24 cellular contexts compared by ENCODE assay signal in the genomic region with DNA sequence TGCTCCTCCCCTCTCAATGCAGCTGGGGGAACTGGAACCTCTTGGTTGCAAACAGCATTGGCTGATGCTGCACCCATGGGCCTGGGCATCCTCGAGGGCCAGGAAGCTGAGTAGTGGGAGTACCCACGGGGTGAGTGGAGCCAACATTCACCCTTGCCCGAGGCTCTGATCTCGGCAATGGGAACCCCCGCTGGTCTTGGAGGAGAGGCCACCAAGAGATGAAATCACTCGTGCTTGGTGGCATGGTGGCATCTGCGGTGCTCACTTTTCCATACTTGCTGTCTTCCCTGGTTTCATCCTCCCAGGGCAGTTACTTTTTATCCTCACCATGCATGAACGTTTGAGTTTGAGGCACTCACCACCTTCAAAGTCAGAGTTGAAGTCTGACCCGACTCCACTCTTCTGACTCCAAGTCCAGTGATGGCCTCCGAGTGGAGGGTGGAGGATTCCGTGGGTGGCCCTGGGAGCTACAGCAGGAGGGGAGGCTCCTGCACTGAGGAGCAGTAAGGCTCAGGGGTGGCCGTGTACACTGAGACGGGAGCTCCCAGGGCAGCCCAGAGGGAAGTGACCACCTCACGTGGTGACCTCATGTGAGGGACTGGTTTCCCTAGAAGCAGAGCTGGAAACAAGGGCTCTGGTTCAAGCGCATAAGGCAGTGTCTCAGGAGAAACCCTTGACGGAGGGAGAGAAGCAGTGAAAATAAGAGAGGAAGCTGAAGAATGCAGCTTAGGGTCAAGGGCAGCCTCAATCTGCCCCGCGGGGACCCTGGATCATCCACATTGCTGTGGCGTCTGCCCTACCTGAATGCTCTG.
DNase-seq lines count a peak whose midpoint lies in the region; TF ChIP-seq lines count a peak whose summit lies in the region.
"Had no signal": no experiment of that assay in that cellular context is flagged by ENCODE, and none has a peak within 500 bp of the region (broad histone marks: within the 10 kb centered on the region; RNA-seq: fewer than 3 reads in every experiment).

No MANE protein-coding gene starts in this region.

- H3K4me1 Mint-ChIP-seq in IgD-negative memory B cell, result no peaks in the 10 kb centered on the region
- H3K4me1 Mint-ChIP-seq in chondrocyte (ENCODE audit: low read depth), result no peaks in the 10 kb centered on the region
- H3K4me1 Mint-ChIP-seq: CD14-positive monocyte; CD8-positive, alpha-beta memory T cell had no signal

- no peaks in the 10 kb centered on the region for H3K79me1 ChIP-seq in neuronal stem cell (ENCODE audit: low read depth, low read length)

- peak overlapping the region; percentile 14 for H3K4ac ChIP-seq in neuronal stem cell (ENCODE audit: low read length)

- H3K27ac Mint-ChIP-seq in IgD-negative memory B cell (peak overlapping the region in 2 of 3 donors; percentile 14 to 19), chondrocyte (ENCODE audit: unreplicated experiment) (no peak overlapping the region)
- H3K27ac Mint-ChIP-seq: CD14-positive monocyte; CD4-positive, alpha-beta T cell; CD8-positive, alpha-beta memory T cell; HFFc6 had no signal

- no peak overlapping the region for H3K4me2 ChIP-seq in neuronal stem cell (ENCODE audit: insufficient read depth, low read length, poor library complexity, severe bottlenecking)
- H3K4me2 ChIP-seq: A549; BLaER1 treated with 17β-estradiol and CSF1 and Interleukin-3, amounts not matched to agents 10 nM and 100 nM had no signal

- DNase-seq in ELF-1 (ENCODE audit: low read depth, low spot score), result peak; percentile 5
- DNase-seq in islet precursor cell, result peak; percentile 37
- DNase-seq in neuronal stem cell (ENCODE audit: low spot score), result no peak
- DNase-seq in mesenteric fat pad (ENCODE audit: low spot score), result no peak
- no peak for DNase-seq in chondrocyte (ENCODE audit: low spot score)
- DNase-seq in GM13977 (ENCODE audit: low spot score), result no peak
- DNase-seq in NCI-H2171 (lab: John Stamatoyannopoulos, UW), result no peak
- DNase-seq: 8988T; ACHN; AML-193; BE2C; CD4-positive, alpha-beta T cell; CD8-positive, alpha-beta memory T cell; DMS 273 treated with DMSO at 0.1 percent for 48 hours; DMS79; EL; GF-D8; GOT3; HFFc6 had no signal

- no peak overlapping the region for H3K9ac ChIP-seq in neuronal stem cell (ENCODE audit: low read depth, low read length, poor library complexity)
- H3K9ac ChIP-seq: BLaER1 treated with 17β-estradiol and CSF1 and Interleukin-3, amounts not matched to agents 10 nM and 100 nM had no signal

- H3K27ac ChIP-seq in neuronal stem cell (replicated peaks; ENCODE audit: low read length), result no peak overlapping the region
- H3K27ac ChIP-seq: A549; BLaER1 treated with 17β-estradiol and CSF1 and Interleukin-3, amounts not matched to agents 10 nM and 100 nM had no signal

- H2BK12ac ChIP-seq in neuronal stem cell (ENCODE audit: low read length), result no peak overlapping the region

- no peak overlapping the region for H4K91ac ChIP-seq in neuronal stem cell (ENCODE audit: low read depth, low read length, poor library complexity)

- H3K9me3 ChIP-seq in neuronal stem cell (replicated peaks in 1 of 2; ENCODE audit: control insufficient read depth in 2 of 2, insufficient read depth in 1 of 2, low read depth in 1 of 2, low read length in 2 of 2), result no peaks in the 10 kb centered on the region
- H3K9me3 ChIP-seq: A549, BE2C, HAP-1 had no signal

- no peaks in the 10 kb centered on the region for H3K27me3 ChIP-seq in neuronal stem cell (ENCODE audit: control insufficient read depth in 3 of 3, insufficient read depth in 3 of 3, low read depth in 1 of 3, low read length in 3 of 3)
- H3K27me3 ChIP-seq: BE2C; BLaER1 treated with 17β-estradiol and CSF1 and Interleukin-3, amounts not matched to agents 10 nM and 100 nM had no signal

- peak overlapping the region; percentile 24 for H2AK5ac ChIP-seq in neuronal stem cell (ENCODE audit: low read depth, low read length)

- H2BK5ac ChIP-seq in neuronal stem cell (ENCODE audit: low read length), result no peak overlapping the region

- H2BK15ac ChIP-seq in neuronal stem cell (ENCODE audit: low read length), result peak overlapping the region; percentile 22

- in situ Hi-C loops in GM13977 (cut with MboI; ENCODE audit: low pct_unique_long_range_greater_than_20kb, low sequenced_read_pairs, unreplicated experiment), result no loop called here

- H3K36me3 Mint-ChIP-seq in IgD-negative memory B cell (no peaks in the 10 kb centered on the region), chondrocyte (ENCODE audit: low read depth) (no peaks in the 10 kb centered on the region)
- H3K36me3 Mint-ChIP-seq: CD14-positive monocyte; CD8-positive, alpha-beta memory T cell had no signal

- no peak overlapping the region for H3K4me3 Mint-ChIP-seq in IgD-negative memory B cell
- H3K4me3 Mint-ChIP-seq in chondrocyte (ENCODE audit: unreplicated experiment), result no peak overlapping the region
- H3K4me3 Mint-ChIP-seq: CD14-positive monocyte; CD4-positive, alpha-beta T cell; CD8-positive, alpha-beta memory T cell; HFFc6 had no signal

- H3K23ac ChIP-seq in neuronal stem cell (ENCODE audit: low read depth, low read length, poor library complexity), result no peak overlapping the region

- no peak overlapping the region for H2AFZ ChIP-seq in neuronal stem cell (ENCODE audit: low read length)

- peak overlapping the region; percentile 49 for H3K14ac ChIP-seq in neuronal stem cell (ENCODE audit: low read length)

- peak overlapping the region; percentile 68 for H3K18ac ChIP-seq in neuronal stem cell (ENCODE audit: low read length)

- H3K4me3 ChIP-seq in neuronal stem cell (ENCODE audit: low read length in 2 of 2), result no peak overlapping the region
- H3K4me3 ChIP-seq: A549; BLaER1 treated with 17β-estradiol and CSF1 and Interleukin-3, amounts not matched to agents 10 nM and 100 nM; HAP-1 had no signal

- H3K36me3 ChIP-seq in neuronal stem cell (replicated peaks in 1 of 2; ENCODE audit: control insufficient read depth in 2 of 2, insufficient read depth in 2 of 2, low read length in 2 of 2), result no peaks in the 10 kb centered on the region
- H3K36me3 ChIP-seq: BE2C; BLaER1 treated with 17β-estradiol and CSF1 and Interleukin-3, amounts not matched to agents 10 nM and 100 nM; HAP-1 had no signal

- H3K4me1 ChIP-seq in neuronal stem cell (ENCODE audit: control insufficient read depth in 2 of 2, insufficient read depth in 1 of 2, low read depth in 1 of 2, low read length in 2 of 2), result no peaks in the 10 kb centered on the region
- H3K4me1 ChIP-seq: A549, BE2C, HAP-1 had no signal

- TF ChIP-seq CTCF in chondrocyte (IDR thresholded peaks at IDR 0.05) (no peak), GM13977 (IDR thresholded peaks at IDR 0.05; ENCODE audit: extremely low read depth, insufficient read depth, missing control alignments) (no peak)

- no CpG with 5 or more reads among the region's 19 CpGs for WGBS in neuronal stem cell (ENCODE audit: extremely low coverage in 2 of 2, insufficient read length in 2 of 2, insufficient replicate concordance in 1 of 2), 2 donors

- H3K27me3 Mint-ChIP-seq in IgD-negative memory B cell (peaks cover 2% of the 10 kb centered on the region), chondrocyte (ENCODE audit: low read depth) (no peaks in the 10 kb centered on the region)
- H3K27me3 Mint-ChIP-seq: CD4-positive, alpha-beta T cell; CD8-positive, alpha-beta memory T cell had no signal

- H2BK120ac ChIP-seq in neuronal stem cell (ENCODE audit: low read depth, low read length), result no peak overlapping the region

- H3K9me3 Mint-ChIP-seq in IgD-negative memory B cell, result peaks cover 0 to 3% (median 3%) of the 10 kb centered on the region in 3 donors
- peaks cover 43% of the 10 kb centered on the region for H3K9me3 Mint-ChIP-seq in chondrocyte (ENCODE audit: low read depth)
- H3K9me3 Mint-ChIP-seq: CD4-positive, alpha-beta T cell had no signal

- no peak overlapping the region for H4K8ac ChIP-seq in neuronal stem cell (ENCODE audit: low read depth, low read length)

Comparison
In these comparisons a context has a peak if more than half of its experiments do, and no peak if none do; other contexts are left out.
1. DNase-seq: peak in ELF-1 (single experiment) and islet precursor cell (single experiment); none in neuronal stem cell (single experiment), mesenteric fat pad (single experiment), chondrocyte (single experiment), GM13977 (single experiment) and NCI-H2171 (single experiment).